8 cellular contexts compared by ENCODE assay signal in the genomic region with DNA sequence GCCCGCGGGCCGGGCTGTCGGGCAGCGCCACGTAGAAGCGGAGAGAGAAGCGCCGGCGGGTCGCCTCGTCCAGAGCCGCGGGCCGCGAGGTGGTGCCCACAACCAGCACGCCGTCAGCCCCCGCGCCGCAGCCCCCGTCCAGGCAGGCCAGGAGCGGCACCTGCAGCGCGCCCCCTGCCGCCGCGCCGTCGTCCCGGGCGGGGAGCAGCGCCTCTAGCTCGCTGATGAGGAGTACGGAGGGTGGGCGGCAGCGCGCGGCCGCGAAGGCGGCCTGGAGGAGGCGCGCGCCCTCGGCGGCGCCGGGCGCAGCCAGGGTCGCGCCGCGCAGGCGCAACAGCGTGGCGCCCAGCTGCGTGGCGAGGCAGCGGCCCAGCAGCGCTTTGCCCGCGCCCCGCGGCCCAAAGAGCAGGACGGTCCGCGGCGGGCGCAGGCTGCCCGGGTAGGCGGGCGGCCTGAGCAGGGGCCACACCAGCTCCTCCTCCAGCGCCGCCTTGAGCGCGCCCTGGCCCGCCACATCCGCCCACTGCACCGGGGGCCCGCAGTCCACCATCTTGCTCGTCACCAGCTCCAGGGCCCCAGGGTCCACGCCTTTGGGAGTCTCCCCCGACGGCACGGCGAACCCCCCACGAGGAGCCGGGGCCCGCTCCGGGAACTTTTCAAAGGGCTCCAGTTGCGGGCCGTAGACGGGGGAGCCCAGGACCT. TPM values are rescaled to one million over a fixed set of nuclear protein-coding genes. Genes with fewer than 3 reads are reported as not detected.
DNase-seq lines count a peak whose midpoint lies in the region; ATAC-seq and TF ChIP-seq lines count a peak whose summit lies in the region.

No MANE protein-coding gene starts in this region.

- peak overlapping the region; percentile 65 for H2AFZ ChIP-seq in fibroblast of lung (ENCODE audit: low read length)

- ATAC-seq in Right ventricle myocardium inferior (peak; percentile 72), HG03196 (IDR thresholded peaks at IDR 0.05; ENCODE audit: unreplicated experiment) (no peak)

- TF ChIP-seq CTCF in fibroblast of lung (conservative IDR thresholded peaks at IDR 0.05 in 1 of 2, IDR thresholded peaks at IDR 0.05 in 1 of 2; ENCODE audit: low read depth in 1 of 2, low read length in 2 of 2) (peak in 1 of 2 donors; percentile 8), ovary (IDR thresholded peaks at IDR 0.05) (peak in 1 of 3 donors; percentile 23)

- WGBS in ovary, 3 donors, result 1 to 12% (median 2%) methylated on average over 9 to 94 of the region's 94 CpGs
- WGBS in thymus, result 2% methylated on average over 94 of the region's 94 CpGs

- H3K9me3 ChIP-seq in fibroblast of lung (ENCODE audit: control insufficient read depth, insufficient read depth, low read depth, low read length) (no peaks in the 10 kb centered on the region), ovary (no peaks in the 10 kb centered on the region), thymus (ENCODE audit: control insufficient read depth) (no peaks in the 10 kb centered on the region)

- H3K27me3 ChIP-seq in fibroblast of lung (ENCODE audit: control insufficient read depth, insufficient read depth, low read length) (no peaks in the 10 kb centered on the region), ovary (no peaks in the 10 kb centered on the region), thymus (ENCODE audit: control insufficient read depth, insufficient read depth) (peaks cover 2% of the 10 kb centered on the region)

- no peaks in the 10 kb centered on the region for H3K36me3 ChIP-seq in fibroblast of lung (ENCODE audit: control insufficient read depth, insufficient read depth, low read length)
- no peaks in the 10 kb centered on the region for H3K36me3 ChIP-seq in ovary
- H3K36me3 ChIP-seq in thymus (ENCODE audit: control insufficient read depth, insufficient read depth), result no peaks in the 10 kb centered on the region

- peaks cover 4% of the 10 kb centered on the region for H3K4me1 ChIP-seq in fibroblast of lung (ENCODE audit: control insufficient read depth, extremely low read depth, insufficient read depth, low read length)
- H3K4me1 ChIP-seq in ovary (ENCODE audit: insufficient read depth), result no peaks in the 10 kb centered on the region
- H3K4me1 ChIP-seq in thymus (ENCODE audit: control insufficient read depth, insufficient read depth, low read length), result peaks cover 10% of the 10 kb centered on the region

- TF ChIP-seq EP300 in ovary (IDR thresholded peaks at IDR 0.05), result no peak

- intact Hi-C loops in Right ventricle myocardium inferior (cut with DNase I), result loop anchor here (5.0 kb wide), 1 partner anchor 399 kb away; a partner anchor contains a TSS
- intact Hi-C loops in cardiac septum (cut with DNase I), result loop anchor here (5.0 to 10.0 kb wide), 2 partner anchors 54 to 399 kb away; a partner anchor contains a TSS
- intact Hi-C loops in ovary (cut with DNase I), result no loop called here

- no peaks in the 10 kb centered on the region for H3K79me2 ChIP-seq in fibroblast of lung (ENCODE audit: control insufficient read depth, insufficient read depth, low read length)

- H3K27ac ChIP-seq in fibroblast of lung (ENCODE audit: insufficient read depth, low read length) (peak overlapping the region; percentile 71), ovary (no peak overlapping the region), thymus (ENCODE audit: low read depth) (peak overlapping the region; percentile 79)

- DNase-seq in Right ventricle myocardium inferior (ENCODE audit: missing footprints) (peak; percentile 86), cardiac septum (ENCODE audit: low spot score) (no peak), NCI-H748 treated with DMSO at 0.1 percent for 48 hours (lab: John Stamatoyannopoulos, UW) (peak; percentile 62), activated T-cell treated with anti-CD3 and anti-CD28 coated beads for 1 hour (ENCODE audit: low read depth) (peak; percentile 70), fibroblast of lung (ENCODE audit: low read depth in 2 of 2) (peak; percentile 63 to 71), ovary (peak in 3 of 5 donors; percentile 23 to 54 (median 52))

- no peaks in the 10 kb centered on the region for H4K20me1 ChIP-seq in fibroblast of lung (ENCODE audit: control insufficient read depth, extremely low read depth, insufficient read depth, low read length)

- no peak for TF ChIP-seq POLR2A in ovary (IDR thresholded peaks at IDR 0.05)

- peak overlapping the region; percentile 72 for H3K4me2 ChIP-seq in fibroblast of lung (ENCODE audit: extremely low read depth, insufficient read depth, low read length)

- H3K4me3 ChIP-seq in fibroblast of lung (replicated peaks in 1 of 4; ENCODE audit: control extremely low read depth in 1 of 4, insufficient read depth in 1 of 4, low read depth in 3 of 4, low read length in 4 of 4) (peak overlapping the region; percentile 40 to 69 (median 58)), ovary (peak overlapping the region; percentile 36), thymus (ENCODE audit: low read length) (peak overlapping the region; percentile 86)

- H3K9ac ChIP-seq in fibroblast of lung (ENCODE audit: insufficient read depth, low read length), result peak overlapping the region; percentile 69

RNA-seq across cellular contexts. Expression of a gene that starts 27.6 kb away (rescaled TPM):
- 0.22 TPM for total RNA-seq in Right ventricle myocardium inferior
- 0.32 TPM for total RNA-seq in cardiac septum
- 0.17 and 0.26 TPM in 2 replicates for total RNA-seq in fibroblast of lung
- 0.06 and 0.07 TPM in 2 replicates for polyA plus RNA-seq in fibroblast of lung
- 0.05 and 0.06 TPM in 2 replicates for polyA plus RNA-seq in fibroblast of lung (2012)
- 0.26 TPM in 1 of 2 replicates, not detected in the other for polyA minus RNA-seq in fibroblast of lung (ENCODE audit: low replicate concordance)
- under 1 TPM; 0.11 to 0.50 (median 0.33) TPM for total RNA-seq in ovary
- polyA plus RNA-seq in ovary, result under 1 TPM; 0.18 to 0.22 TPM
- polyA plus RNA-seq in thymus, result 0.52 TPM

Comparison
In these comparisons a context has a peak if more than half of its experiments do, and no peak if none do; other contexts are left out.
1. H3K27ac ChIP-seq: peak in fibroblast of lung (single experiment) and thymus (single experiment); none in ovary (0 of 2).
2. H3K4me3 ChIP-seq: peak in every context shown above with its lines; median percentile 86 in thymus; 58 in fibroblast of lung; 36 in ovary.
3. intact Hi-C loops: an anchor here in Right ventricle myocardium inferior (5.0 kb wide) and cardiac septum (5.0 to 10.0 kb wide); none called in ovary.